Comparison of ENCODE assay signal across 8 cellular contexts in the genomic region with DNA sequence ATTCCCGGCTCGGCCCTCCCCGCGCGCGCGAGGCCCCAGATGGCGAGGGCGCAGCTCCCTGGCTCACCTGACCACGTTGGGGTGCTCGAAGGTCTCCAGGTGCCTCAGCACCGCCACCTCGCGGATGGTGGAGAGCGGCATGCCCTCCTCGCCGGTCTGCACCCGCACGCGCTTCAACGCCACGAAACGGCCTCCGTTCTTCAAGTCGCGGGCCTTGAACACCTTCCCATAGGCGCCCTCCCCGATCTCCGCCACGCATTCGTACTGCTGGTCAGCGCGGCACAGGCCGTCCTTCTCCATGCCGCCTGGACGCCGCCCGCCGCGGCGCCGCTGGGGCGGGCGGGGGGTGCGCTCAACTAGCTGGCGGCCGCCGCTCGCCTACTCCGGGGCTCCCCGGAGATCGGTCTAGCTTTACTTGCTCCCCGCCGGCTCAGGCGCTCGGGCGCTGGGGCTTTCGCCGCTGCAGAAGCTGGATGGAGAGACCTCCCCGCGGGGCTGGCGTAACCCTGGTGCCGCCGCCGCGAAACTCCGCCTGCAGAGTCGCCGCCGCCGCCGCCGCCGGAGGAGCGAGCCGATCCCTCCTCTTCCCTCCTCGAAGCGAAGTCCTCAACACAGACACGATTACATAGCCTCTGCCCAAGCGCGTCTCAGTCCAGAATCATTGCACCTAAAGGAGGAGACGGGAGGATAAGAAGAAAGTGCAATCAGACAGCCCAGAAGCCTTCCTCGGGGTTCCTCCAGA. TPM values are rescaled to one million over a fixed set of nuclear protein-coding genes. Genes with fewer than 3 reads are reported as not detected.
DNase-seq lines count a peak whose midpoint lies in the region; ATAC-seq, FAIRE-seq and TF ChIP-seq lines count a peak whose summit lies in the region.

No MANE protein-coding gene starts in this region.

- peak overlapping the region; percentile 88 to 94 for H3K27ac Mint-ChIP-seq in natural killer cell

- H3K4me3 Mint-ChIP-seq in natural killer cell = peak overlapping the region; percentile 100

- no peak for FAIRE-seq in D721Med (lab: Jason Lieb, UNC)

- peaks cover 59 to 67% of the 10 kb centered on the region in 2 donors for H3K4me1 Mint-ChIP-seq in natural killer cell

- intact Hi-C loops in natural killer cell (cut with micrococcal nuclease) = loop anchor here (1.0 to 5.0 kb wide), 3 partner anchors 142 to 306 kb away; a partner anchor contains a TSS

- H3K36me3 Mint-ChIP-seq in natural killer cell = no peaks in the 10 kb centered on the region

- no peaks in the 10 kb centered on the region for H3K9me3 Mint-ChIP-seq in natural killer cell

- H3K27me3 Mint-ChIP-seq in natural killer cell (ENCODE audit: low read depth in 2 of 2) = no peaks in the 10 kb centered on the region

- ATAC-seq in GM21381 (IDR thresholded peaks at IDR 0.05; ENCODE audit: unreplicated experiment) = peak; percentile 51
- peak; percentile 69 to 86 (median 80) for ATAC-seq in natural killer cell
- peak; percentile 70 for ATAC-seq in stimulated activated naive CD8-positive, alpha-beta T cell treated with anti-CD3 and anti-CD28 coated beads, Interleukin-15, Interleukin-2, amounts not matched to agents 100 U/mL and 50 U/mL, for 24 hours

- peak; percentile 25 for DNase-seq in D721Med (ENCODE audit: insufficient read length, low spot score)
- peak in 67 of 76 experiments; percentile 2 to 77 (median 46) for DNase-seq in HUDEP-2 (lab: John Stamatoyannopoulos, UW; ENCODE audit: unreplicated experiment in 76 of 76)
- DNase-seq in OCI-M1 (lab: John Stamatoyannopoulos, UW) = peak; percentile 100
- peak; percentile 92 to 94 for DNase-seq in activated T-cell treated with anti-CD3 and anti-CD28 coated beads, Interleukin-2, amount 50 U/mL, for 48 hours
- peak; percentile 70 for DNase-seq in fibroblast of gingiva (ENCODE audit: low read depth)
- DNase-seq in natural killer cell = peak; percentile 83
- DNase-seq in stimulated activated naive CD8-positive, alpha-beta T cell treated with anti-CD3 and anti-CD28 coated beads, Interleukin-15, Interleukin-2, amounts not matched to agents 100 U/mL and 50 U/mL, for 24 hours = peak; percentile 91

- TF ChIP-seq CTCF in D721Med (IDR thresholded peaks at IDR 0.05; ENCODE audit: insufficient read depth, missing control alignments) (peak; percentile 60), natural killer cell (IDR thresholded peaks at IDR 0.05) (peak; percentile 88)

RNA-seq across cellular contexts. Expression of a gene that starts 3.2 kb away (rescaled TPM):
- total RNA-seq in natural killer cell = 10 to 100 TPM; 41.1 to 46.3 (median 45.1) TPM

Comparison
In these comparisons a context has a peak if more than half of its experiments do, and no peak if none do; other contexts are left out.
1. Peak in every context shown above with its lines: DNase-seq and ATAC-seq.
2. DNase-seq: peak in every context shown above with its lines; median percentile 100 in OCI-M1; 93 in activated T-cell treated with anti-CD3 and anti-CD28 coated beads, Interleukin-2, amount 50 U/mL, for 48 hours; 91 in stimulated activated naive CD8-positive, alpha-beta T cell treated with anti-CD3 and anti-CD28 coated beads, Interleukin-15, Interleukin-2, amounts not matched to agents 100 U/mL and 50 U/mL, for 24 hours; 83 in natural killer cell; 70 in fibroblast of gingiva; 46 in HUDEP-2; 25 in D721Med.